ENCODE assay signal across 2 cellular contexts in genomic region chr22:36480941-36481392, GRCh38.
TF ChIP-seq lines count a peak whose summit lies in the region.

No MANE protein-coding gene starts in this region.

TF ChIP-seq in HEK293, 187 proteins besides CTCF, POLR2A, EP300 and RAD21 (continued from another document and continues in another):
- TF ChIP-seq, protein P1, sequence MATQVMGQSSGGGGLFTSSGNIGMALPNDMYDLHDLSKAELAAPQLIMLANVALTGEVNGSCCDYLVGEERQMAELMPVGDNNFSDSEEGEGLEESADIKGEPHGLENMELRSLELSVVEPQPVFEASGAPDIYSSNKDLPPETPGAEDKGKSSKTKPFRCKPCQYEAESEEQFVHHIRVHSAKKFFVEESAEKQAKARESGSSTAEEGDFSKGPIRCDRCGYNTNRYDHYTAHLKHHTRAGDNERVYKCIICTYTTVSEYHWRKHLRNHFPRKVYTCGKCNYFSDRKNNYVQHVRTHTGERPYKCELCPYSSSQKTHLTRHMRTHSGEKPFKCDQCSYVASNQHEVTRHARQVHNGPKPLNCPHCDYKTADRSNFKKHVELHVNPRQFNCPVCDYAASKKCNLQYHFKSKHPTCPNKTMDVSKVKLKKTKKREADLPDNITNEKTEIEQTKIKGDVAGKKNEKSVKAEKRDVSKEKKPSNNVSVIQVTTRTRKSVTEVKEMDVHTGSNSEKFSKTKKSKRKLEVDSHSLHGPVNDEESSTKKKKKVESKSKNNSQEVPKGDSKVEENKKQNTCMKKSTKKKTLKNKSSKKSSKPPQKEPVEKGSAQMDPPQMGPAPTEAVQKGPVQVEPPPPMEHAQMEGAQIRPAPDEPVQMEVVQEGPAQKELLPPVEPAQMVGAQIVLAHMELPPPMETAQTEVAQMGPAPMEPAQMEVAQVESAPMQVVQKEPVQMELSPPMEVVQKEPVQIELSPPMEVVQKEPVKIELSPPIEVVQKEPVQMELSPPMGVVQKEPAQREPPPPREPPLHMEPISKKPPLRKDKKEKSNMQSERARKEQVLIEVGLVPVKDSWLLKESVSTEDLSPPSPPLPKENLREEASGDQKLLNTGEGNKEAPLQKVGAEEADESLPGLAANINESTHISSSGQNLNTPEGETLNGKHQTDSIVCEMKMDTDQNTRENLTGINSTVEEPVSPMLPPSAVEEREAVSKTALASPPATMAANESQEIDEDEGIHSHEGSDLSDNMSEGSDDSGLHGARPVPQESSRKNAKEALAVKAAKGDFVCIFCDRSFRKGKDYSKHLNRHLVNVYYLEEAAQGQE (tag by site-specific recombination; IDR thresholded peaks at IDR 0.05), result no peak
- TF ChIP-seq ZNF302 (tag by site-specific recombination; IDR thresholded peaks at IDR 0.05; ENCODE audit: low read depth) (no peak), ZNF324 (tag by site-specific recombination; IDR thresholded peaks at IDR 0.05) (0 out of 2 replicates have a peak, but pooled peaks have one; percentile 53), ZIC2 (tag by site-specific recombination; IDR thresholded peaks at IDR 0.05) (no peak), ZNF433 (tag by site-specific recombination; IDR thresholded peaks at IDR 0.05; ENCODE audit: low read depth) (no peak), KLF1 (tag by site-specific recombination; IDR thresholded peaks at IDR 0.05) (no peak; the same call in 1 of the 2 replicates), ZNF140 (tag by site-specific recombination; IDR thresholded peaks at IDR 0.05) (no peak), ZNF501 (tag by site-specific recombination; IDR thresholded peaks at IDR 0.05) (no peak), MEIS1 (CRISPR knock-in tag; IDR thresholded peaks at IDR 0.05; ENCODE audit: borderline replicate concordance) (no peak), ZNF843 (tag by site-specific recombination; IDR thresholded peaks at IDR 0.05) (no peak), ZNF23 (tag by site-specific recombination; IDR thresholded peaks at IDR 0.05; ENCODE audit: borderline replicate concordance) (no peak), SCRT1 (tag by site-specific recombination; IDR thresholded peaks at IDR 0.05; ENCODE audit: borderline replicate concordance) (no peak), ZNF792 (tag by site-specific recombination; IDR thresholded peaks at IDR 0.05) (no peak), ZNF114 (tag by site-specific recombination; IDR thresholded peaks at IDR 0.05) (no peak), ZNF513 (tag by site-specific recombination; IDR thresholded peaks at IDR 0.05) (no peak), GFI1B (tag by site-specific recombination; IDR thresholded peaks at IDR 0.05) (no peak)
- TF ChIP-seq, protein P2, sequence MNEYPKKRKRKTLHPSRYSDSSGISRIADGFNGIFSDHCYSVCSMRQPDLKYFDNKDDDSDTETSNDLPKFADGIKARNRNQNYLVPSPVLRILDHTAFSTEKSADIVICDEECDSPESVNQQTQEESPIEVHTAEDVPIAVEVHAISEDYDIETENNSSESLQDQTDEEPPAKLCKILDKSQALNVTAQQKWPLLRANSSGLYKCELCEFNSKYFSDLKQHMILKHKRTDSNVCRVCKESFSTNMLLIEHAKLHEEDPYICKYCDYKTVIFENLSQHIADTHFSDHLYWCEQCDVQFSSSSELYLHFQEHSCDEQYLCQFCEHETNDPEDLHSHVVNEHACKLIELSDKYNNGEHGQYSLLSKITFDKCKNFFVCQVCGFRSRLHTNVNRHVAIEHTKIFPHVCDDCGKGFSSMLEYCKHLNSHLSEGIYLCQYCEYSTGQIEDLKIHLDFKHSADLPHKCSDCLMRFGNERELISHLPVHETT (tag by site-specific recombination; IDR thresholded peaks at IDR 0.05), result peak; percentile 15; the same call in 1 of the 2 replicates
- TF ChIP-seq, protein P3, sequence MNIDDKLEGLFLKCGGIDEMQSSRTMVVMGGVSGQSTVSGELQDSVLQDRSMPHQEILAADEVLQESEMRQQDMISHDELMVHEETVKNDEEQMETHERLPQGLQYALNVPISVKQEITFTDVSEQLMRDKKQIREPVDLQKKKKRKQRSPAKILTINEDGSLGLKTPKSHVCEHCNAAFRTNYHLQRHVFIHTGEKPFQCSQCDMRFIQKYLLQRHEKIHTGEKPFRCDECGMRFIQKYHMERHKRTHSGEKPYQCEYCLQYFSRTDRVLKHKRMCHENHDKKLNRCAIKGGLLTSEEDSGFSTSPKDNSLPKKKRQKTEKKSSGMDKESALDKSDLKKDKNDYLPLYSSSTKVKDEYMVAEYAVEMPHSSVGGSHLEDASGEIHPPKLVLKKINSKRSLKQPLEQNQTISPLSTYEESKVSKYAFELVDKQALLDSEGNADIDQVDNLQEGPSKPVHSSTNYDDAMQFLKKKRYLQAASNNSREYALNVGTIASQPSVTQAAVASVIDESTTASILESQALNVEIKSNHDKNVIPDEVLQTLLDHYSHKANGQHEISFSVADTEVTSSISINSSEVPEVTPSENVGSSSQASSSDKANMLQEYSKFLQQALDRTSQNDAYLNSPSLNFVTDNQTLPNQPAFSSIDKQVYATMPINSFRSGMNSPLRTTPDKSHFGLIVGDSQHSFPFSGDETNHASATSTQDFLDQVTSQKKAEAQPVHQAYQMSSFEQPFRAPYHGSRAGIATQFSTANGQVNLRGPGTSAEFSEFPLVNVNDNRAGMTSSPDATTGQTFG (tag by site-specific recombination; IDR thresholded peaks at IDR 0.05; ENCODE audit: borderline replicate concordance), result no peak
- TF ChIP-seq, protein P4, sequence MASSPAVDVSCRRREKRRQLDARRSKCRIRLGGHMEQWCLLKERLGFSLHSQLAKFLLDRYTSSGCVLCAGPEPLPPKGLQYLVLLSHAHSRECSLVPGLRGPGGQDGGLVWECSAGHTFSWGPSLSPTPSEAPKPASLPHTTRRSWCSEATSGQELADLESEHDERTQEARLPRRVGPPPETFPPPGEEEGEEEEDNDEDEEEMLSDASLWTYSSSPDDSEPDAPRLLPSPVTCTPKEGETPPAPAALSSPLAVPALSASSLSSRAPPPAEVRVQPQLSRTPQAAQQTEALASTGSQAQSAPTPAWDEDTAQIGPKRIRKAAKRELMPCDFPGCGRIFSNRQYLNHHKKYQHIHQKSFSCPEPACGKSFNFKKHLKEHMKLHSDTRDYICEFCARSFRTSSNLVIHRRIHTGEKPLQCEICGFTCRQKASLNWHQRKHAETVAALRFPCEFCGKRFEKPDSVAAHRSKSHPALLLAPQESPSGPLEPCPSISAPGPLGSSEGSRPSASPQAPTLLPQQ (tag by site-specific recombination; IDR thresholded peaks at IDR 0.05), result peak; percentile 85; the same call in 1 of the 2 replicates

TF ChIP-seq in GM12878, 131 proteins besides CTCF, POLR2A, EP300 and RAD21 (continued from another document):
- TF ChIP-seq CBX5 (IDR thresholded peaks at IDR 0.05; ENCODE audit: low read depth), result no peak
- TF ChIP-seq, protein P5, sequence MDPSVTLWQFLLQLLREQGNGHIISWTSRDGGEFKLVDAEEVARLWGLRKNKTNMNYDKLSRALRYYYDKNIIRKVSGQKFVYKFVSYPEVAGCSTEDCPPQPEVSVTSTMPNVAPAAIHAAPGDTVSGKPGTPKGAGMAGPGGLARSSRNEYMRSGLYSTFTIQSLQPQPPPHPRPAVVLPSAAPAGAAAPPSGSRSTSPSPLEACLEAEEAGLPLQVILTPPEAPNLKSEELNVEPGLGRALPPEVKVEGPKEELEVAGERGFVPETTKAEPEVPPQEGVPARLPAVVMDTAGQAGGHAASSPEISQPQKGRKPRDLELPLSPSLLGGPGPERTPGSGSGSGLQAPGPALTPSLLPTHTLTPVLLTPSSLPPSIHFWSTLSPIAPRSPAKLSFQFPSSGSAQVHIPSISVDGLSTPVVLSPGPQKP (IDR thresholded peaks at IDR 0.05; ENCODE audit: low read depth, low read length), result no peak
TF ChIP-seq in GM12878: peak in this region for 13.
